Comparison of ENCODE assay signal across 1 cellular context in genomic region chr1:97245682-97246081, GRCh38.
TF ChIP-seq lines count a peak whose summit lies in the region.

No MANE protein-coding gene starts in this region.

TF ChIP-seq in GM12878, 131 proteins besides CTCF, POLR2A, EP300 and RAD21 (continued from another document):
- no peak for TF ChIP-seq HSF1 (IDR thresholded peaks at IDR 0.05; ENCODE audit: low read depth, low read length)
- TF ChIP-seq CREM (IDR thresholded peaks at IDR 0.05; ENCODE audit: low read depth), result no peak
- no peak for TF ChIP-seq TCF12 (IDR thresholded peaks at IDR 0.05; ENCODE audit: low read depth, low read length)
- TF ChIP-seq ZNF217 (IDR thresholded peaks at IDR 0.05), result no peak
- no peak for TF ChIP-seq PBX3 (IDR thresholded peaks at IDR 0.05; ENCODE audit: insufficient replicate concordance, low read depth, low read length)
